Comparison of ENCODE assay signal across 1 cellular context in the genomic region with DNA sequence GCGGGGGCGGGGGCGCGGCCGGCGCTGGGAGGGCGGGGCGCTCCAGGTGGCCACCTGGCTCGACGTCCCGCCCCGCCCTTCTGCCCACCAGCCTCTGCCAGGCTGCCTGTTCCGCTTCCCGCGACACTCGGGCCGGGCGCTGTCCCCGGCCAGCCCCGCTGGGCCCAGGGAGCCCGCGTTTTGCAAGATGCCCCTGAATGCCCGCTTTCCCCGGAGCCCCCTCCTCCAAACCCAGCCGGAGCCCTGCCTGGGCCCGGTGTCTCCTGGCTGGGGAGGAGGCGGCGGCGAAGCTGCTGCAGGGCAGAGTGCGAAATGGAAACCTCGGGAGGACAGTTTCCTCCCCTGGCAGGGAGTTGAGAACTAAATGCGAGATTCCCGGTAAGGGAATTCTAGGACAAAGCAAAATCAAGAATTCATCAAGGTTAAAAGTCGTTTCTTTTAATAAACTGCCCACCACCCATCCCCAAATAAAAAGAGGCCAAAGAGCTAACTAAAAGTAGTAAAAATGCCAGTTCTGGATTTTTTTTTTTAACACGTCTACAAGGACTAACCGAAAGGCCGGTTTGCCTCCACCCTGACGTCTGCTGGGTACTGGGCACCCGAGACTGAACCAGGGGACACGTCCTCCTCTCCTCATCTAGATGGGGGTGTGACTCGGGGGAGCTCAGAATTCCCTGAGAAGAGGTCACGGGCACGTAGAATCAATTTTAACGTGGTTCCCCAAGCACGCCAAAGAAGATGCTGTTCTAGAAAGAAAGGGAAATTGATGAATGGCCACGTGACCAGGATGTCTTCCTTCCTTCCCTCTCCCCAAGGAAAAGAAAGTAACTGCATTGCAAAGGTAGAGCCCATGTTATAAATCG.
TF ChIP-seq lines count a peak whose summit lies in the region.

No MANE protein-coding gene starts in this region.

TF ChIP-seq in HepG2, 621 proteins besides CTCF, POLR2A, EP300 and RAD21 (continued from another document and continues in another):
- 0 out of 2 replicates have a peak, but pooled peaks have one; percentile 28 for TF ChIP-seq ZNF501 (CRISPR knock-in tag; IDR thresholded peaks at IDR 0.05)
- peak; percentile 59 for TF ChIP-seq ZFX (CRISPR knock-in tag; IDR thresholded peaks at IDR 0.05; ENCODE audit: low read depth)
- TF ChIP-seq, protein P1, sequence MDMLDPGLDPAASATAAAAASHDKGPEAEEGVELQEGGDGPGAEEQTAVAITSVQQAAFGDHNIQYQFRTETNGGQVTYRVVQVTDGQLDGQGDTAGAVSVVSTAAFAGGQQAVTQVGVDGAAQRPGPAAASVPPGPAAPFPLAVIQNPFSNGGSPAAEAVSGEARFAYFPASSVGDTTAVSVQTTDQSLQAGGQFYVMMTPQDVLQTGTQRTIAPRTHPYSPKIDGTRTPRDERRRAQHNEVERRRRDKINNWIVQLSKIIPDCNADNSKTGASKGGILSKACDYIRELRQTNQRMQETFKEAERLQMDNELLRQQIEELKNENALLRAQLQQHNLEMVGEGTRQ (IDR thresholded peaks at IDR 0.05; ENCODE audit: low read depth, low read length) = peak; percentile 54
- TF ChIP-seq, protein P1 (CRISPR knock-in tag; IDR thresholded peaks at IDR 0.05; ENCODE audit: borderline replicate concordance) = no peak; the same call in 1 of the 2 replicates
- TF ChIP-seq RFX1 (IDR thresholded peaks at IDR 0.05) = no peak
- TF ChIP-seq SAP130 (CRISPR knock-in tag; IDR thresholded peaks at IDR 0.05; ENCODE audit: low read depth) = peak; percentile 8; the same call in 1 of the 2 replicates
- TF ChIP-seq, protein P2, sequence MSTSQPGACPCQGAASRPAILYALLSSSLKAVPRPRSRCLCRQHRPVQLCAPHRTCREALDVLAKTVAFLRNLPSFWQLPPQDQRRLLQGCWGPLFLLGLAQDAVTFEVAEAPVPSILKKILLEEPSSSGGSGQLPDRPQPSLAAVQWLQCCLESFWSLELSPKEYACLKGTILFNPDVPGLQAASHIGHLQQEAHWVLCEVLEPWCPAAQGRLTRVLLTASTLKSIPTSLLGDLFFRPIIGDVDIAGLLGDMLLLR (CRISPR knock-in tag; IDR thresholded peaks at IDR 0.05) = no peak
- TF ChIP-seq MAF1 (CRISPR knock-in tag; IDR thresholded peaks at IDR 0.05; ENCODE audit: borderline replicate concordance) = no peak
- no peak for TF ChIP-seq ZNF672 (CRISPR knock-in tag; IDR thresholded peaks at IDR 0.05)
- no peak for TF ChIP-seq TBX3 (IDR thresholded peaks at IDR 0.05; ENCODE audit: borderline replicate concordance)
- no peak for TF ChIP-seq SMYD3 (CRISPR knock-in tag; IDR thresholded peaks at IDR 0.05)
- TF ChIP-seq ZSCAN20 (CRISPR knock-in tag; IDR thresholded peaks at IDR 0.05; ENCODE audit: borderline replicate concordance) = no peak
- TF ChIP-seq ZNF691 (CRISPR knock-in tag; IDR thresholded peaks at IDR 0.05; ENCODE audit: borderline replicate concordance, low read depth) = no peak
- TF ChIP-seq MYC (CRISPR knock-in tag; IDR thresholded peaks at IDR 0.05; ENCODE audit: borderline replicate concordance) = peak; percentile 17; the same call in 1 of the 2 replicates
- TF ChIP-seq KLF6 (CRISPR knock-in tag; IDR thresholded peaks at IDR 0.05) = peak; percentile 53; the same call in 1 of the 2 replicates
- TF ChIP-seq GABPB1 (CRISPR knock-in tag; IDR thresholded peaks at IDR 0.05) = peak; percentile 58; the same call in 1 of the 2 replicates
- TF ChIP-seq ZNF562 (CRISPR knock-in tag; IDR thresholded peaks at IDR 0.05; ENCODE audit: borderline replicate concordance) = no peak
- peak in 1 of 2 experiments; percentile 42; a peak in 1 of 4 replicates for TF ChIP-seq KLF16 (CRISPR knock-in tag; IDR thresholded peaks at IDR 0.05)
- TF ChIP-seq SOX13 (IDR thresholded peaks at IDR 0.05) = no peak
- peak in 1 of 2 experiments; percentile 29; a peak in 1 of 4 replicates for TF ChIP-seq SOX13 (CRISPR knock-in tag; conservative IDR thresholded peaks at IDR 0.05 in 1 of 2, IDR thresholded peaks at IDR 0.05 in 1 of 2)
- no peak for TF ChIP-seq ZNF569 (CRISPR knock-in tag; IDR thresholded peaks at IDR 0.05; ENCODE audit: borderline replicate concordance)
- TF ChIP-seq ZFY (CRISPR knock-in tag; IDR thresholded peaks at IDR 0.05) = peak; percentile 33; the same call in 1 of the 2 replicates
- TF ChIP-seq ZNF333 (CRISPR knock-in tag; IDR thresholded peaks at IDR 0.05; ENCODE audit: borderline replicate concordance) = no peak
- TF ChIP-seq DR1 (CRISPR knock-in tag; IDR thresholded peaks at IDR 0.05) = peak; percentile 37; the same call in 1 of the 2 replicates
- no peak for TF ChIP-seq ZNF230 (CRISPR knock-in tag; IDR thresholded peaks at IDR 0.05)
- TF ChIP-seq HOMEZ (CRISPR knock-in tag; IDR thresholded peaks at IDR 0.05; ENCODE audit: low read depth) = no peak
- TF ChIP-seq, protein P3, sequence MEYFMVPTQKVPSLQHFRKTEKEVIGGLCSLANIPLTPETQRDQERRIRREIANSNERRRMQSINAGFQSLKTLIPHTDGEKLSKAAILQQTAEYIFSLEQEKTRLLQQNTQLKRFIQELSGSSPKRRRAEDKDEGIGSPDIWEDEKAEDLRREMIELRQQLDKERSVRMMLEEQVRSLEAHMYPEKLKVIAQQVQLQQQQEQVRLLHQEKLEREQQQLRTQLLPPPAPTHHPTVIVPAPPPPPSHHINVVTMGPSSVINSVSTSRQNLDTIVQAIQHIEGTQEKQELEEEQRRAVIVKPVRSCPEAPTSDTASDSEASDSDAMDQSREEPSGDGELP (IDR thresholded peaks at IDR 0.05; ENCODE audit: borderline replicate concordance, low read depth) = peak; percentile 23; the same call in 1 of the 2 replicates
- 0 out of 2 replicates have a peak, but pooled peaks have one; percentile 56 for TF ChIP-seq ZNF235 (CRISPR knock-in tag; IDR thresholded peaks at IDR 0.05; ENCODE audit: borderline replicate concordance)
- TF ChIP-seq AGO1 (IDR thresholded peaks at IDR 0.05; ENCODE audit: low read depth, low read length, poor library complexity, severe bottlenecking) = no peak
- no peak for TF ChIP-seq PTBP1 (IDR thresholded peaks at IDR 0.05; ENCODE audit: low read depth, low read length, poor library complexity, severe bottlenecking)
- TF ChIP-seq ZNF670 (CRISPR knock-in tag; IDR thresholded peaks at IDR 0.05; ENCODE audit: borderline replicate concordance) = no peak
- no peak for TF ChIP-seq SRSF1 (optimal IDR thresholded peaks at IDR 0.05; ENCODE audit: low read depth, low read length)
- 0 out of 2 replicates have a peak, but pooled peaks have one; percentile 15 for TF ChIP-seq TOE1 (CRISPR knock-in tag; IDR thresholded peaks at IDR 0.05)
- TF ChIP-seq ZNF451 (CRISPR knock-in tag; IDR thresholded peaks at IDR 0.05) = no peak
- TF ChIP-seq, protein P4, sequence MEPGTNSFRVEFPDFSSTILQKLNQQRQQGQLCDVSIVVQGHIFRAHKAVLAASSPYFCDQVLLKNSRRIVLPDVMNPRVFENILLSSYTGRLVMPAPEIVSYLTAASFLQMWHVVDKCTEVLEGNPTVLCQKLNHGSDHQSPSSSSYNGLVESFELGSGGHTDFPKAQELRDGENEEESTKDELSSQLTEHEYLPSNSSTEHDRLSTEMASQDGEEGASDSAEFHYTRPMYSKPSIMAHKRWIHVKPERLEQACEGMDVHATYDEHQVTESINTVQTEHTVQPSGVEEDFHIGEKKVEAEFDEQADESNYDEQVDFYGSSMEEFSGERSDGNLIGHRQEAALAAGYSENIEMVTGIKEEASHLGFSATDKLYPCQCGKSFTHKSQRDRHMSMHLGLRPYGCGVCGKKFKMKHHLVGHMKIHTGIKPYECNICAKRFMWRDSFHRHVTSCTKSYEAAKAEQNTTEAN (CRISPR knock-in tag; conservative IDR thresholded peaks at IDR 0.05) = 0 out of 2 replicates have a peak, but pooled peaks have one; percentile 7
- peak; percentile 58 for TF ChIP-seq TAF1 (CRISPR knock-in tag; IDR thresholded peaks at IDR 0.05)
- TF ChIP-seq ZNF136 (CRISPR knock-in tag; IDR thresholded peaks at IDR 0.05; ENCODE audit: low read depth) = no peak
- TF ChIP-seq SOX6 (IDR thresholded peaks at IDR 0.05) = no peak
- TF ChIP-seq SOX6 (CRISPR knock-in tag; IDR thresholded peaks at IDR 0.05) = 0 out of 2 replicates have a peak, but pooled peaks have one; percentile 12
- TF ChIP-seq SALL1 (CRISPR knock-in tag; IDR thresholded peaks at IDR 0.05) = peak; percentile 29; the same call in 1 of the 2 replicates
- TF ChIP-seq GATAD2A (CRISPR knock-in tag; IDR thresholded peaks at IDR 0.05) = peak; percentile 4; the same call in 1 of the 2 replicates
- 0 out of 2 replicates have a peak, but pooled peaks have one; percentile 16 for TF ChIP-seq ZNF33B (CRISPR knock-in tag; IDR thresholded peaks at IDR 0.05)
- TF ChIP-seq ZNF253 (CRISPR knock-in tag; IDR thresholded peaks at IDR 0.05; ENCODE audit: borderline replicate concordance) = no peak
- no peak for TF ChIP-seq PBX2 (CRISPR knock-in tag; IDR thresholded peaks at IDR 0.05)
- TF ChIP-seq, protein P5, sequence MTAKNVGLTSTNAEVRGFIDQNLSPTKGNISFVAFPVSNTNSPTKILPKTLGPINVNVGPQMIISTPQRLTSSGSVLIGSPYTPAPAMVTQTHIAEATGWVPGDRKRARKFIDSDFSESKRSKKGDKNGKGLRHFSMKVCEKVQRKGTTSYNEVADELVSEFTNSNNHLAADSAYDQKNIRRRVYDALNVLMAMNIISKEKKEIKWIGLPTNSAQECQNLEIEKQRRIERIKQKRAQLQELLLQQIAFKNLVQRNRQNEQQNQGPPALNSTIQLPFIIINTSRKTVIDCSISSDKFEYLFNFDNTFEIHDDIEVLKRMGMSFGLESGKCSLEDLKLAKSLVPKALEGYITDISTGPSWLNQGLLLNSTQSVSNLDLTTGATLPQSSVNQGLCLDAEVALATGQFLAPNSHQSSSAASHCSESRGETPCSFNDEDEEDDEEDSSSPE (CRISPR knock-in tag; IDR thresholded peaks at IDR 0.05) = peak; percentile 3; the same call in 1 of the 2 replicates
- TF ChIP-seq JUND (CRISPR knock-in tag; IDR thresholded peaks at IDR 0.05) = no peak
- no peak for TF ChIP-seq FOSL1 (CRISPR knock-in tag; IDR thresholded peaks at IDR 0.05; ENCODE audit: borderline replicate concordance)
- TF ChIP-seq ZFAT (CRISPR knock-in tag; conservative IDR thresholded peaks at IDR 0.05) = no peak
- TF ChIP-seq, protein P6, sequence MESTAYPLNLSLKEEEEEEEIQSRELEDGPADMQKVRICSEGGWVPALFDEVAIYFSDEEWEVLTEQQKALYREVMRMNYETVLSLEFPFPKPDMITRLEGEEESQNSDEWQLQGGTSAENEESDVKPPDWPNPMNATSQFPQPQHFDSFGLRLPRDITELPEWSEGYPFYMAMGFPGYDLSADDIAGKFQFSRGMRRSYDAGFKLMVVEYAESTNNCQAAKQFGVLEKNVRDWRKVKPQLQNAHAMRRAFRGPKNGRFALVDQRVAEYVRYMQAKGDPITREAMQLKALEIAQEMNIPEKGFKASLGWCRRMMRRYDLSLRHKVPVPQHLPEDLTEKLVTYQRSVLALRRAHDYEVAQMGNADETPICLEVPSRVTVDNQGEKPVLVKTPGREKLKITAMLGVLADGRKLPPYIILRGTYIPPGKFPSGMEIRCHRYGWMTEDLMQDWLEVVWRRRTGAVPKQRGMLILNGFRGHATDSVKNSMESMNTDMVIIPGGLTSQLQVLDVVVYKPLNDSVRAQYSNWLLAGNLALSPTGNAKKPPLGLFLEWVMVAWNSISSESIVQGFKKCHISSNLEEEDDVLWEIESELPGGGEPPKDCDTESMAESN (CRISPR knock-in tag; conservative IDR thresholded peaks at IDR 0.05) = peak; percentile 18; the same call in 1 of the 2 replicates
